In genomic region chr1:77759090-77760028, GRCh38 we compare ENCODE assay signal across 1 cellular context.
TF ChIP-seq lines count a peak whose summit lies in the region.

Gene USP33, minus strand, starts transcription at chr1:77759852. Its CDS starts 18,155 bp downstream, at chr1:77741697.

TF ChIP-seq in K562, 482 proteins besides CTCF, POLR2A, EP300 and RAD21 (continued from another document and continues in another):
- TF ChIP-seq CLOCK (CRISPR knock-in tag; IDR thresholded peaks at IDR 0.05; ENCODE audit: borderline replicate concordance) = no peak
- no peak for TF ChIP-seq MYNN (IDR thresholded peaks at IDR 0.05)
- TF ChIP-seq MYNN (CRISPR knock-in tag; IDR thresholded peaks at IDR 0.05) = no peak
- TF ChIP-seq, protein P1, sequence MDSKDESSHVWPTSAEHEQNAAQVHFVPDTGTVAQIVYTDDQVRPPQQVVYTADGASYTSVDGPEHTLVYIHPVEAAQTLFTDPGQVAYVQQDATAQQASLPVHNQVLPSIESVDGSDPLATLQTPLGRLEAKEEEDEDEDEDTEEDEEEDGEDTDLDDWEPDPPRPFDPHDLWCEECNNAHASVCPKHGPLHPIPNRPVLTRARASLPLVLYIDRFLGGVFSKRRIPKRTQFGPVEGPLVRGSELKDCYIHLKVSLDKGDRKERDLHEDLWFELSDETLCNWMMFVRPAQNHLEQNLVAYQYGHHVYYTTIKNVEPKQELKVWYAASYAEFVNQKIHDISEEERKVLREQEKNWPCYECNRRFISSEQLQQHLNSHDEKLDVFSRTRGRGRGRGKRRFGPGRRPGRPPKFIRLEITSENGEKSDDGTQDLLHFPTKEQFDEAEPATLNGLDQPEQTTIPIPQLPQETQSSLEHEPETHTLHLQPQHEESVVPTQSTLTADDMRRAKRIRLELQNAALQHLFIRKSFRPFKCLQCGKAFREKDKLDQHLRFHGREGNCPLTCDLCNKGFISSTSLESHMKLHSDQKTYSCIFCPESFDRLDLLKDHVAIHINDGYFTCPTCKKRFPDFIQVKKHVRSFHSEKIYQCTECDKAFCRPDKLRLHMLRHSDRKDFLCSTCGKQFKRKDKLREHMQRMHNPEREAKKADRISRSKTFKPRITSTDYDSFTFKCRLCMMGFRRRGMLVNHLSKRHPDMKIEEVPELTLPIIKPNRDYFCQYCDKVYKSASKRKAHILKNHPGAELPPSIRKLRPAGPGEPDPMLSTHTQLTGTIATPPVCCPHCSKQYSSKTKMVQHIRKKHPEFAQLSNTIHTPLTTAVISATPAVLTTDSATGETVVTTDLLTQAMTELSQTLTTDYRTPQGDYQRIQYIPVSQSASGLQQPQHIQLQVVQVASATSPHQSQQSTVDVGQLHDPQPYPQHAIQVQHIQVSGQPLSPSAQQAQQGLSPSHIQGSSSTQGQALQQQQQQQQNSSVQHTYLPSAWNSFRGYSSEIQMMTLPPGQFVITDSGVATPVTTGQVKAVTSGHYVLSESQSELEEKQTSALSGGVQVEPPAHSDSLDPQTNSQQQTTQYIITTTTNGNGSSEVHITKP (IDR thresholded peaks at IDR 0.05; ENCODE audit: partially characterized antibody) = no peak
- no peak for TF ChIP-seq ZNF57 (CRISPR knock-in tag; IDR thresholded peaks at IDR 0.05)
- TF ChIP-seq PHB2 (IDR thresholded peaks at IDR 0.05; ENCODE audit: low read depth) = no peak
- TF ChIP-seq HIVEP1 (CRISPR knock-in tag; IDR thresholded peaks at IDR 0.05) = no peak
- TF ChIP-seq MYBL2 (IDR thresholded peaks at IDR 0.05; ENCODE audit: low read depth) = no peak
- no peak for TF ChIP-seq MYBL2 (CRISPR knock-in tag; IDR thresholded peaks at IDR 0.05; ENCODE audit: borderline replicate concordance)
- TF ChIP-seq KLF16 (IDR thresholded peaks at IDR 0.05) = no peak
- TF ChIP-seq ZBTB7A (IDR thresholded peaks at IDR 0.05; ENCODE audit: borderline replicate concordance, control insufficient read depth, low read depth, low read length) = peak; percentile 92
- TF ChIP-seq PBX2 (CRISPR knock-in tag; IDR thresholded peaks at IDR 0.05; ENCODE audit: low read depth) = no peak
- no peak for TF ChIP-seq PBX2 (tag; conservative IDR thresholded peaks at IDR 0.05; ENCODE audit: low read depth)
- TF ChIP-seq HSF4 (CRISPR knock-in tag; IDR thresholded peaks at IDR 0.05; ENCODE audit: borderline replicate concordance) = no peak
- peak in 1 of 2 experiments; percentile 27; a peak in 1 of 3 replicates for TF ChIP-seq CBX3 (IDR thresholded peaks at IDR 0.05; ENCODE audit: borderline replicate concordance in 1 of 2, low read length in 2 of 2)
- peak; percentile 88 for TF ChIP-seq ZFX (CRISPR knock-in tag; IDR thresholded peaks at IDR 0.05)
- TF ChIP-seq, protein P2, sequence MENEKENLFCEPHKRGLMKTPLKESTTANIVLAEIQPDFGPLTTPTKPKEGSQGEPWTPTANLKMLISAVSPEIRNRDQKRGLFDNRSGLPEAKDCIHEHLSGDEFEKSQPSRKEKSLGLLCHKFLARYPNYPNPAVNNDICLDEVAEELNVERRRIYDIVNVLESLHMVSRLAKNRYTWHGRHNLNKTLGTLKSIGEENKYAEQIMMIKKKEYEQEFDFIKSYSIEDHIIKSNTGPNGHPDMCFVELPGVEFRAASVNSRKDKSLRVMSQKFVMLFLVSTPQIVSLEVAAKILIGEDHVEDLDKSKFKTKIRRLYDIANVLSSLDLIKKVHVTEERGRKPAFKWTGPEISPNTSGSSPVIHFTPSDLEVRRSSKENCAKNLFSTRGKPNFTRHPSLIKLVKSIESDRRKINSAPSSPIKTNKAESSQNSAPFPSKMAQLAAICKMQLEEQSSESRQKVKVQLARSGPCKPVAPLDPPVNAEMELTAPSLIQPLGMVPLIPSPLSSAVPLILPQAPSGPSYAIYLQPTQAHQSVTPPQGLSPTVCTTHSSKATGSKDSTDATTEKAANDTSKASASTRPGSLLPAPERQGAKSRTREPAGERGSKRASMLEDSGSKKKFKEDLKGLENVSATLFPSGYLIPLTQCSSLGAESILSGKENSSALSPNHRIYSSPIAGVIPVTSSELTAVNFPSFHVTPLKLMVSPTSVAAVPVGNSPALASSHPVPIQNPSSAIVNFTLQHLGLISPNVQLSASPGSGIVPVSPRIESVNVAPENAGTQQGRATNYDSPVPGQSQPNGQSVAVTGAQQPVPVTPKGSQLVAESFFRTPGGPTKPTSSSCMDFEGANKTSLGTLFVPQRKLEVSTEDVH (IDR thresholded peaks at IDR 0.05; ENCODE audit: low read depth, partially characterized antibody) = no peak
- TF ChIP-seq PHF21A (IDR thresholded peaks at IDR 0.05; ENCODE audit: borderline replicate concordance, low read depth) = no peak
- TF ChIP-seq KAT2B (IDR thresholded peaks at IDR 0.05; ENCODE audit: low read depth, low read length) = no peak
- TF ChIP-seq KLF1 (tag; IDR thresholded peaks at IDR 0.05) = 0 out of 2 replicates have a peak, but pooled peaks have one; percentile 48
- TF ChIP-seq ZNF134 (CRISPR knock-in tag; conservative IDR thresholded peaks at IDR 0.05) = no peak
- TF ChIP-seq, protein P3, sequence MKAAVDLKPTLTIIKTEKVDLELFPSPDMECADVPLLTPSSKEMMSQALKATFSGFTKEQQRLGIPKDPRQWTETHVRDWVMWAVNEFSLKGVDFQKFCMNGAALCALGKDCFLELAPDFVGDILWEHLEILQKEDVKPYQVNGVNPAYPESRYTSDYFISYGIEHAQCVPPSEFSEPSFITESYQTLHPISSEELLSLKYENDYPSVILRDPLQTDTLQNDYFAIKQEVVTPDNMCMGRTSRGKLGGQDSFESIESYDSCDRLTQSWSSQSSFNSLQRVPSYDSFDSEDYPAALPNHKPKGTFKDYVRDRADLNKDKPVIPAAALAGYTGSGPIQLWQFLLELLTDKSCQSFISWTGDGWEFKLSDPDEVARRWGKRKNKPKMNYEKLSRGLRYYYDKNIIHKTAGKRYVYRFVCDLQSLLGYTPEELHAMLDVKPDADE (conservative IDR thresholded peaks at IDR 0.05; ENCODE audit: control insufficient read depth, low read depth, low read length) = 0 out of 2 replicates have a peak, but pooled peaks have one; percentile 70
- no peak for TF ChIP-seq ZNF583 (CRISPR knock-in tag; IDR thresholded peaks at IDR 0.05)
- no peak for TF ChIP-seq E2F3 (CRISPR knock-in tag; IDR thresholded peaks at IDR 0.05)
- no peak for TF ChIP-seq HDAC6 (IDR thresholded peaks at IDR 0.05; ENCODE audit: low read depth, low read length)
- TF ChIP-seq MBD1 (CRISPR knock-in tag; IDR thresholded peaks at IDR 0.05) = no peak
- no peak for TF ChIP-seq WHSC1 (IDR thresholded peaks at IDR 0.05; ENCODE audit: low read length)
- TF ChIP-seq ZFP36 (IDR thresholded peaks at IDR 0.05; ENCODE audit: low read depth, low read length, partially characterized antibody) = no peak
- TF ChIP-seq ZNF212 (CRISPR knock-in tag; IDR thresholded peaks at IDR 0.05) = no peak
- TF ChIP-seq, protein P4, sequence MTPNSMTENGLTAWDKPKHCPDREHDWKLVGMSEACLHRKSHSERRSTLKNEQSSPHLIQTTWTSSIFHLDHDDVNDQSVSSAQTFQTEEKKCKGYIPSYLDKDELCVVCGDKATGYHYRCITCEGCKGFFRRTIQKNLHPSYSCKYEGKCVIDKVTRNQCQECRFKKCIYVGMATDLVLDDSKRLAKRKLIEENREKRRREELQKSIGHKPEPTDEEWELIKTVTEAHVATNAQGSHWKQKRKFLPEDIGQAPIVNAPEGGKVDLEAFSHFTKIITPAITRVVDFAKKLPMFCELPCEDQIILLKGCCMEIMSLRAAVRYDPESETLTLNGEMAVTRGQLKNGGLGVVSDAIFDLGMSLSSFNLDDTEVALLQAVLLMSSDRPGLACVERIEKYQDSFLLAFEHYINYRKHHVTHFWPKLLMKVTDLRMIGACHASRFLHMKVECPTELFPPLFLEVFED (CRISPR knock-in tag; conservative IDR thresholded peaks at IDR 0.05) = no peak
- TF ChIP-seq MED1 (CRISPR knock-in tag; IDR thresholded peaks at IDR 0.05; ENCODE audit: borderline replicate concordance) = no peak
- no peak for TF ChIP-seq ZNF224 (CRISPR knock-in tag; IDR thresholded peaks at IDR 0.05)
- no peak for TF ChIP-seq ZC3H8 (IDR thresholded peaks at IDR 0.05)
- no peak for TF ChIP-seq ZNF507 (tag; conservative IDR thresholded peaks at IDR 0.05)
- TF ChIP-seq TGIF2 (CRISPR knock-in tag; IDR thresholded peaks at IDR 0.05) = no peak
- peak in 1 of 2 experiments; percentile 76; a peak in 1 of 4 replicates for TF ChIP-seq TEAD1 (CRISPR knock-in tag; IDR thresholded peaks at IDR 0.05)
- TF ChIP-seq SRSF7 (optimal IDR thresholded peaks at IDR 0.05; ENCODE audit: low read depth, low read length) = no peak
- no peak for TF ChIP-seq RFX1 (IDR thresholded peaks at IDR 0.05)
- TF ChIP-seq U2AF1 (optimal IDR thresholded peaks at IDR 0.05; ENCODE audit: low read depth, low read length) = no peak
- no peak for TF ChIP-seq ZNF217 (CRISPR knock-in tag; IDR thresholded peaks at IDR 0.05)
- TF ChIP-seq SMARCA5 (IDR thresholded peaks at IDR 0.05) = no peak
- no peak for TF ChIP-seq ZNF778 (CRISPR knock-in tag; IDR thresholded peaks at IDR 0.05)
- TF ChIP-seq FOXK1 (CRISPR knock-in tag; IDR thresholded peaks at IDR 0.05; ENCODE audit: borderline replicate concordance) = 0 out of 2 replicates have a peak, but pooled peaks have one; percentile 60
- TF ChIP-seq, protein P5, sequence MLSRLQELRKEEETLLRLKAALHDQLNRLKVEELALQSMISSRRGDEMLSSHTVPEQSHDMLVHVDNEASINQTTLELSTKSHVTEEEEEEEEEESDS (CRISPR knock-in tag; IDR thresholded peaks at IDR 0.05) = no peak
- TF ChIP-seq, protein P6, sequence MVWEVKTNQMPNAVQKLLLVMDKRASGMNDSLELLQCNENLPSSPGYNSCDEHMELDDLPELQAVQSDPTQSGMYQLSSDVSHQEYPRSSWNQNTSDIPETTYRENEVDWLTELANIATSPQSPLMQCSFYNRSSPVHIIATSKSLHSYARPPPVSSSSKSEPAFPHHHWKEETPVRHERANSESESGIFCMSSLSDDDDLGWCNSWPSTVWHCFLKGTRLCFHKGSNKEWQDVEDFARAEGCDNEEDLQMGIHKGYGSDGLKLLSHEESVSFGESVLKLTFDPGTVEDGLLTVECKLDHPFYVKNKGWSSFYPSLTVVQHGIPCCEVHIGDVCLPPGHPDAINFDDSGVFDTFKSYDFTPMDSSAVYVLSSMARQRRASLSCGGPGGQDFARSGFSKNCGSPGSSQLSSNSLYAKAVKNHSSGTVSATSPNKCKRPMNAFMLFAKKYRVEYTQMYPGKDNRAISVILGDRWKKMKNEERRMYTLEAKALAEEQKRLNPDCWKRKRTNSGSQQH (CRISPR knock-in tag; IDR thresholded peaks at IDR 0.05) = no peak
- TF ChIP-seq MAFF (IDR thresholded peaks at IDR 0.05; ENCODE audit: low read length) = no peak
